In the genomic region with DNA sequence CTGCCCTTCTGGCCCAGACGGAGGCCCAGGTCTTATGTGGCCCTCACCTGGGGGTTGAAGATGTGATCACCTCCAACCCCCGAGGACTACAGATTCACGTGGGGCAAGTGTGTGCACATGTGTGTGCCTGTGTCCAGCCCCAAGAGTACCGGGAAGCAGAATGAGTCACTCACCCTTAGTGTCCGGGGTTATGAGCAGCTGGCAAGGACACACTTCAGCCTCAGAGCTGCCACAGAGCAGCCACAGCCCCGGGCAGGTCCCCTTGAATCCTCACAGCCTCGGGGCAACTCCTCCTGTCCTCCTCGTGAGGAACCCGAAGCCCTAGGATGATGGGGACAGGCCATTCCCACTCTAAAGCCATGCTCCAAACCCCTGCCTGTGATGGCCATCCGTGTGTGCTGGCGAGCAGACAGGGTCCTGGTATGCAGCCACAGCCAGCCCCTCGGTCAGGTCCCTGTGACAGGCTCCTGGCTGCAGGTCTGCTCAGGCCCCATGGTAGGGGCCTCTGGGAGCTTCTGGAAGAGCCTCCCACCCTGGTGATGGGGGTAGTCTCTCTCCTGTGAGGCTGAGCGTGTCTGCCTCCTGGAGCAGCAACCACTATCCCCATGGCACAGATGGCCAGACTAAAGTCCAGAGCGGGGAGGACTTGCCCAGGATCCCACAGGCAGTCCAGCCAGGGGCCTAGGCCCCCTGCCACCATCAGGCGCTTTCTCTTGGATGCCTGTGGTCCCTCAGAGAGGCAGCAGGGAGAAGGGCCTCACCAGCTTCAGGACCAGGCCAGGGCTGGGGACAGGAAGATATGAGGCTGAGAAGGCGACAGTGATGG, we compare ENCODE assay signal across 1 cellular context.
TF ChIP-seq lines count a peak whose summit lies in the region.

No MANE protein-coding gene starts in this region.

TF ChIP-seq in HepG2, 621 proteins besides CTCF, POLR2A, EP300 and RAD21 (continued from another document):
- no peak for TF ChIP-seq ZBTB39 (CRISPR knock-in tag; IDR thresholded peaks at IDR 0.05)
- no peak for TF ChIP-seq ERF (CRISPR knock-in tag; IDR thresholded peaks at IDR 0.05)
- TF ChIP-seq FOSL2 (CRISPR knock-in tag; IDR thresholded peaks at IDR 0.05) = peak; percentile 95
- TF ChIP-seq ZBTB46 (CRISPR knock-in tag; IDR thresholded peaks at IDR 0.05; ENCODE audit: borderline replicate concordance) = no peak
- TF ChIP-seq ZNF781 (CRISPR knock-in tag; IDR thresholded peaks at IDR 0.05; ENCODE audit: borderline replicate concordance, not compliant biosample characterization) = no peak
- TF ChIP-seq ZNF790 (CRISPR knock-in tag; IDR thresholded peaks at IDR 0.05; ENCODE audit: borderline replicate concordance) = no peak
- no peak for TF ChIP-seq MAFK (conservative IDR thresholded peaks at IDR 0.05 in 1 of 2, IDR thresholded peaks at IDR 0.05 in 1 of 2; ENCODE audit: low read length in 2 of 2)
- TF ChIP-seq KDM5B (CRISPR knock-in tag; IDR thresholded peaks at IDR 0.05; ENCODE audit: borderline replicate concordance) = peak; percentile 18; the same call in 1 of the 2 replicates
- no peak for TF ChIP-seq ZNF121 (CRISPR knock-in tag; IDR thresholded peaks at IDR 0.05)
- TF ChIP-seq UBTF (CRISPR knock-in tag; IDR thresholded peaks at IDR 0.05) = peak; percentile 39
- 0 out of 2 replicates have a peak, but pooled peaks have one; percentile 13 for TF ChIP-seq KDM2A (CRISPR knock-in tag; IDR thresholded peaks at IDR 0.05; ENCODE audit: borderline replicate concordance, low read depth)
- peak; percentile 42; the same call in 1 of the 2 replicates for TF ChIP-seq HNF4A (CRISPR knock-in tag; IDR thresholded peaks at IDR 0.05)
- no peak for TF ChIP-seq NRL (CRISPR knock-in tag; IDR thresholded peaks at IDR 0.05; ENCODE audit: borderline replicate concordance)
- no peak for TF ChIP-seq ZNF674 (CRISPR knock-in tag; IDR thresholded peaks at IDR 0.05; ENCODE audit: low read depth)
- TF ChIP-seq CSRNP2 (CRISPR knock-in tag; conservative IDR thresholded peaks at IDR 0.05; ENCODE audit: low read depth) = no peak
- peak; percentile 15 for TF ChIP-seq TEAD3 (CRISPR knock-in tag; optimal IDR thresholded peaks at IDR 0.05; ENCODE audit: borderline replicate concordance)
- TF ChIP-seq, protein P1, sequence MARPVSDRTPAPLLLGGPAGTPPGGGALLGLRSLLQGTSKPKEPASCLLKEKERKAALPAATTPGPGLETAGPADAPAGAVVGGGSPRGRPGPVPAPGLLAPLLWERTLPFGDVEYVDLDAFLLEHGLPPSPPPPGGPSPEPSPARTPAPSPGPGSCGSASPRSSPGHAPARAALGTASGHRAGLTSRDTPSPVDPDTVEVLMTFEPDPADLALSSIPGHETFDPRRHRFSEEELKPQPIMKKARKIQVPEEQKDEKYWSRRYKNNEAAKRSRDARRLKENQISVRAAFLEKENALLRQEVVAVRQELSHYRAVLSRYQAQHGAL (CRISPR knock-in tag; IDR thresholded peaks at IDR 0.05; ENCODE audit: not compliant biosample characterization) = no peak
- TF ChIP-seq RARA (CRISPR knock-in tag; IDR thresholded peaks at IDR 0.05) = no peak
- no peak for TF ChIP-seq ZNF546 (CRISPR knock-in tag; conservative IDR thresholded peaks at IDR 0.05)
- peak; percentile 64 for TF ChIP-seq BHLHE40 (IDR thresholded peaks at IDR 0.05; ENCODE audit: low read length)
- TF ChIP-seq HES4 (CRISPR knock-in tag; IDR thresholded peaks at IDR 0.05; ENCODE audit: borderline replicate concordance) = no peak
- TF ChIP-seq ZBTB42 (CRISPR knock-in tag; IDR thresholded peaks at IDR 0.05) = no peak
- TF ChIP-seq ZNF24 (IDR thresholded peaks at IDR 0.05) = no peak
- no peak for TF ChIP-seq ZBTB44 (CRISPR knock-in tag; IDR thresholded peaks at IDR 0.05)
- TF ChIP-seq ZNF101 (CRISPR knock-in tag; IDR thresholded peaks at IDR 0.05; ENCODE audit: borderline replicate concordance, low read depth) = no peak
TF ChIP-seq in HepG2: peak in this region for 35.
